In genomic region chr20:47586648-47587306, GRCh38 we compare ENCODE assay signal across 1 cellular context.
TF ChIP-seq lines count a peak whose summit lies in the region.

No MANE protein-coding gene starts in this region.

TF ChIP-seq in SK-N-SH, 30 proteins besides CTCF, POLR2A, EP300 and RAD21 (continued from another document):
- TF ChIP-seq NFIC (IDR thresholded peaks at IDR 0.05; ENCODE audit: borderline replicate concordance), result 0 out of 2 replicates have a peak, but pooled peaks have one; percentile 49
- TF ChIP-seq CHD2 (IDR thresholded peaks at IDR 0.05; ENCODE audit: low read length, partially characterized antibody), result no peak
